Comparison of ENCODE assay signal across 9 cellular contexts in the genomic region with DNA sequence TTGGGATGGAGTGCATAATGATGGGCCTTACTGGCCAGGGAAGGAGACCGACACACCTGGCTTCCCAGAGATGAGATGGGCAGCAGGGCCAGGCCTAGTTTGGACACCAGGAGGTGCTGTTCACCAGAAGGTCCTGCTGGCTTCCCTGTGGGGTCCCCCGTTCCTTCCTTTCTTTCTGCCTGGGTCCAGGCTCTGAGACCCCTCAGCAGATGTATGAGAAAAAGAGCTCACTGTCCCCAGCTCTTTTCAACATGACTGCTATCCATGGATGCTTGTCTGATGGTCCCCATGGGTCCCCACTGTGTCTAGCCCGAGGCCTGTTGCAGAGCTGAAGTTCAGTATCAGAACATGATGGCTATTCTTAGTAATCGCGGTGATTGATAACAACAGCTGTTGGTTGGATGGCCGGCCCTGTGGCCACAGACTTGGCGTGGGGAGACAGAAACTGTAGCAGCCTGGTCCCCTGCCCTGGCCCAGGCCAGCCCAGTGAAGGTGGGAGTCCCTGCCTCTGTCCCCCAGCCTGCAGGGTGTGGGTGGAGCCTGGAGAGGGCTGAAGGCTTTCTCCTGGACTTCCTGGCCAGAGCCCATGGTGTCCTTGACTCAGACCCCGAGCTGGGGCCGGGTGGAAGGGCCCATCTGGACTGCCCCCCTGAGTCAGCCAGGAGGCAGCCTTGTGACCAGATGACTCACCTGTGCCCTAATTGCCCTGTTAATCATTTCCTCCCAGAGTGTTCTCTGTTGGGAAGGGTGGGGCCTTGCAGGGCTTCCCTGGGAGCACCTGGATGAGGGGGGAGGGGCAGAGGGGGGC. TPM values are rescaled to one million over a fixed set of nuclear protein-coding genes. Genes with fewer than 3 reads are reported as not detected.
DNase-seq lines count a peak whose midpoint lies in the region; ATAC-seq and TF ChIP-seq lines count a peak whose summit lies in the region.
"Had no signal": no experiment of that assay in that cellular context is flagged by ENCODE, and none has a peak within 500 bp of the region (broad histone marks: within the 10 kb centered on the region; RNA-seq: fewer than 3 reads in every experiment).

No MANE protein-coding gene starts in this region.

- no peaks in the 10 kb centered on the region for H3K36me3 ChIP-seq in neuronal stem cell (replicated peaks in 1 of 2; ENCODE audit: control insufficient read depth in 2 of 2, insufficient read depth in 2 of 2, low read length in 2 of 2)
- H3K36me3 ChIP-seq: neutrophil had no signal

- no peaks in the 10 kb centered on the region for H3K79me1 ChIP-seq in neuronal stem cell (ENCODE audit: low read depth, low read length)

- no peak overlapping the region for H4K8ac ChIP-seq in neuronal stem cell (ENCODE audit: low read depth, low read length)

- H3K4me3 ChIP-seq in GM12864 (ENCODE audit: low read depth, low read length) (no peak overlapping the region), fibroblast of villous mesenchyme (ENCODE audit: low read depth, low read length) (no peak overlapping the region), neuronal stem cell (ENCODE audit: low read length in 2 of 2) (no peak overlapping the region)

- H4K91ac ChIP-seq in neuronal stem cell (ENCODE audit: low read depth, low read length, poor library complexity) = no peak overlapping the region

- H3K9me3 ChIP-seq in neuronal stem cell (replicated peaks in 1 of 2; ENCODE audit: control insufficient read depth in 2 of 2, insufficient read depth in 1 of 2, low read depth in 1 of 2, low read length in 2 of 2) = no peaks in the 10 kb centered on the region
- H3K9me3 ChIP-seq: neutrophil had no signal

- peak overlapping the region; percentile 1 for H2BK12ac ChIP-seq in neuronal stem cell (ENCODE audit: low read length)

- H3K23ac ChIP-seq in neuronal stem cell (ENCODE audit: low read depth, low read length, poor library complexity) = peak overlapping the region; percentile 37

- ATAC-seq in GM21515 (IDR thresholded peaks at IDR 0.05; ENCODE audit: unreplicated experiment) = no peak
- ATAC-seq in HG03108 (IDR thresholded peaks at IDR 0.05; ENCODE audit: unreplicated experiment) = no peak

- H2BK15ac ChIP-seq in neuronal stem cell (ENCODE audit: low read length) = peak overlapping the region; percentile 40

- H3K4me1 ChIP-seq in neuronal stem cell (ENCODE audit: control insufficient read depth in 2 of 2, insufficient read depth in 1 of 2, low read depth in 1 of 2, low read length in 2 of 2) = peaks cover 4 to 13% of the 10 kb centered on the region in 2 donors

- H3K27ac ChIP-seq in neuronal stem cell (replicated peaks; ENCODE audit: low read length) = no peak overlapping the region
- H3K27ac ChIP-seq: neutrophil had no signal

- H3K4me2 ChIP-seq in neuronal stem cell (ENCODE audit: insufficient read depth, low read length, poor library complexity, severe bottlenecking) = no peak overlapping the region

- peak overlapping the region; percentile 38 for H3K18ac ChIP-seq in neuronal stem cell (ENCODE audit: low read length)

- no CpG with 5 or more reads among the region's 9 CpGs for WGBS in neuronal stem cell (ENCODE audit: extremely low coverage in 2 of 2, insufficient read length in 2 of 2, insufficient replicate concordance in 1 of 2), 2 donors

- no peak overlapping the region for H3K4ac ChIP-seq in neuronal stem cell (ENCODE audit: low read length)

- H2AFZ ChIP-seq in neuronal stem cell (ENCODE audit: low read length) = peak overlapping the region; percentile 72

- H3K14ac ChIP-seq in neuronal stem cell (ENCODE audit: low read length) = no peak overlapping the region

- peak; percentile 96 for TF ChIP-seq CTCF in GM12864 (IDR thresholded peaks at IDR 0.05; ENCODE audit: low read depth, low read length, missing control alignments)
- TF ChIP-seq CTCF in fibroblast of villous mesenchyme (IDR thresholded peaks at IDR 0.05; ENCODE audit: insufficient read depth, low read depth, low read length) = peak; percentile 93

- no peak overlapping the region for H2BK5ac ChIP-seq in neuronal stem cell (ENCODE audit: low read length)

- H2BK120ac ChIP-seq in neuronal stem cell (ENCODE audit: low read depth, low read length) = no peak overlapping the region

- peak; percentile 92 for DNase-seq in AG08395 (ENCODE audit: low spot score)
- DNase-seq in GM12864 (ENCODE audit: low read depth) = no peak
- peak; percentile 28 for DNase-seq in NCI-H1092 (lab: John Stamatoyannopoulos, UW)
- peak; percentile 74 for DNase-seq in activated CD8-positive, alpha-beta memory T cell treated with anti-CD3 and anti-CD28 coated beads, Interleukin-2, amount 50 U/mL, for 48 hours
- peak; percentile 75 for DNase-seq in fibroblast of villous mesenchyme (ENCODE audit: low read depth)
- DNase-seq in neuronal stem cell (ENCODE audit: low spot score) = no peak

- H3K9ac ChIP-seq in neuronal stem cell (ENCODE audit: low read depth, low read length, poor library complexity) = no peak overlapping the region

- peaks cover 0 to 6% (median 5%) of the 10 kb centered on the region in 3 experiments for H3K27me3 ChIP-seq in neuronal stem cell (ENCODE audit: control insufficient read depth in 3 of 3, insufficient read depth in 3 of 3, low read depth in 1 of 3, low read length in 3 of 3)

- peak overlapping the region; percentile 12 for H2AK5ac ChIP-seq in neuronal stem cell (ENCODE audit: low read depth, low read length)

RNA-seq across cellular contexts. Expression of gene BAK1, which starts 9.9 kb away (rescaled TPM):
- total RNA-seq in fibroblast of villous mesenchyme = 20.0 and 30.7 TPM in 2 replicates
- 14.5 TPM for polyA plus RNA-seq in neuronal stem cell (2013, experiment 1 of 2)
- 14.1 TPM for polyA plus RNA-seq in neuronal stem cell (2013, experiment 2 of 2)

RNA-seq across cellular contexts. Expression of gene ITPR3, which starts 31.2 kb away (rescaled TPM):
- total RNA-seq in fibroblast of villous mesenchyme = 15.1 and 20.6 TPM in 2 replicates
- 1.4 TPM for polyA plus RNA-seq in neuronal stem cell (2013, experiment 1 of 2)
- 1.4 TPM for polyA plus RNA-seq in neuronal stem cell (2013, experiment 2 of 2)

Comparison
In these comparisons a context has a peak if more than half of its experiments do, and no peak if none do; other contexts are left out.
1. DNase-seq: peak in AG08395 (single experiment), NCI-H1092 (single experiment), activated CD8-positive, alpha-beta memory T cell treated with anti-CD3 and anti-CD28 coated beads, Interleukin-2, amount 50 U/mL, for 48 hours (single experiment) and fibroblast of villous mesenchyme (single experiment); none in GM12864 (single experiment) and neuronal stem cell (single experiment).